In the genomic region with DNA sequence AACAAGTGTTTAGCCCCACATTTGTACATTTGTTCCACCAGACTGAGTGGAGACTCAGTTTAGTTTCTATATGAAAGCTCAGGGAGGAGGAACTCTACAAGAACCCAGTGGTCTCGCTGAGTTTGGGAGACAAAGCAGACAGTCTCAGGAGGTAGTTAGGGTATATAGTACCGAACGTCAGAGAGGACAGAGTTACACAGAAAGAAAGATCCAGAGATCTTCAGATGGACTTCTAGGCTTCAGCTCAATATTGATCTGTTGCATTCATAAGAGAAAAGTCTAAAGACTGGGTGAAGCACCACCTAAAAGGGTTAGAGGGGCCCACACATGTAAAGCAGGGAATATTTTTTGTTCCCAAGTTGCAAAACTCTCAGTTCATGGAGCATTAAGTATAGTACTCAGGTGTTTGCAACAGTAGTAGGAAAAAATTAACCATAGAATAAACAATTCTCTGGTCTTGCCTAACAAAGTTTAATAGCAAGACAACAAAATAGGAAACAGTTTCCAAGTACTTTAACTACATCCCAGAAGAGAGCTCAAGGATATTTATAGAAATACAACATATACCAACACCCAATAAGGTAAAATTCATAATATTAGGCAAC, we compare ENCODE assay signal across 16 cellular contexts. TPM values are rescaled to one million over a fixed set of nuclear protein-coding genes. Genes with fewer than 3 reads are reported as not detected.
DNase-seq lines count a peak whose midpoint lies in the region; ATAC-seq and TF ChIP-seq lines count a peak whose summit lies in the region.
"Had no signal": no experiment of that assay in that cellular context is flagged by ENCODE, and none has a peak within 500 bp of the region (broad histone marks: within the 10 kb centered on the region; RNA-seq: fewer than 3 reads in every experiment).

No MANE protein-coding gene starts in this region.

- H3K9me3 ChIP-seq in right lobe of liver (no peaks in the 10 kb centered on the region), smooth muscle cell (replicated peaks; ENCODE audit: low read depth) (no peaks in the 10 kb centered on the region), HAP-1 (no peaks in the 10 kb centered on the region)
- H3K9me3 ChIP-seq: BLaER1, esophagus squamous epithelium, spleen had no signal

- no peaks in the 10 kb centered on the region for H3K27me3 ChIP-seq in right lobe of liver
- H3K27me3 ChIP-seq in smooth muscle cell (ENCODE audit: low read depth): no peaks in the 10 kb centered on the region
- no peaks in the 10 kb centered on the region for H3K27me3 ChIP-seq in HAP-1 (ENCODE audit: low read depth)
- H3K27me3 ChIP-seq: BLaER1, esophagus squamous epithelium, spleen had no signal

- peaks cover 9% of the 10 kb centered on the region for H3K4me1 Mint-ChIP-seq in activated CD8-positive, alpha-beta T cell treated with anti-CD3 and anti-CD28 coated beads for 36 hours (ENCODE audit: low read depth)
- H3K4me1 Mint-ChIP-seq: central memory CD8-positive, alpha-beta T cell had no signal

- TF ChIP-seq CTCF in astrocyte of the spinal cord (IDR thresholded peaks at IDR 0.05; ENCODE audit: low read depth, low read length) (no peak), right lobe of liver (IDR thresholded peaks at IDR 0.05) (no peak), smooth muscle cell (IDR thresholded peaks at IDR 0.05; ENCODE audit: borderline replicate concordance, insufficient read depth, poor library complexity, severe bottlenecking) (no peak)
- TF ChIP-seq CTCF in activated CD8-positive, alpha-beta T cell treated with anti-CD3 and anti-CD28 coated beads for 36 hours (IDR thresholded peaks at IDR 0.05): no peak

- DNase-seq in HT-29 (ENCODE audit: low spot score) (peak; percentile 50), astrocyte of the spinal cord (ENCODE audit: low read depth, low spot score) (peak; percentile 13), right lobe of liver (no peak), smooth muscle cell (lab: John Stamatoyannopoulos, UW; ENCODE audit: unreplicated experiment) (no peak), AG08396 (ENCODE audit: low spot score) (no peak), DMS79 (lab: John Stamatoyannopoulos, UW) (no peak), HAP-1 (ENCODE audit: low spot score in 2 of 2) (no peak)
- DNase-seq in activated CD8-positive, alpha-beta T cell treated with anti-CD3 and anti-CD28 coated beads for 36 hours: no peak
- DNase-seq: activated naive CD4-positive, alpha-beta T cell treated with anti-CD3 and anti-CD28 coated beads for 36 hours; esophagus squamous epithelium; naive thymus-derived CD8-positive, alpha-beta T cell; NCI-H1417 treated with DMSO at 0.1 percent for 48 hours; NCI-H510A treated with DMSO at 0.1 percent for 48 hours; spleen had no signal

- intact Hi-C loops in right lobe of liver (cut with DNase I): no loop called here
- intact Hi-C loops in activated CD8-positive, alpha-beta T cell treated with anti-CD3 and anti-CD28 coated beads for 36 hours (cut with micrococcal nuclease): no loop called here

- peak overlapping the region; percentile 90 for H3K4me2 ChIP-seq in smooth muscle cell
- H3K4me2 ChIP-seq: BLaER1 had no signal

- peaks cover 6% of the 10 kb centered on the region for H3K27me3 Mint-ChIP-seq in activated CD8-positive, alpha-beta T cell treated with anti-CD3 and anti-CD28 coated beads for 36 hours
- H3K27me3 Mint-ChIP-seq: central memory CD8-positive, alpha-beta T cell had no signal

- peak; percentile 50 to 81 (median 69) for ATAC-seq in right lobe of liver
- ATAC-seq in activated CD8-positive, alpha-beta T cell treated with anti-CD3 and anti-CD28 coated beads for 36 hours: no peak
- ATAC-seq: naive thymus-derived CD8-positive, alpha-beta T cell had no signal

- peak overlapping the region; percentile 86 to 97 (median 93) for H3K27ac ChIP-seq in right lobe of liver
- H3K27ac ChIP-seq in smooth muscle cell (ENCODE audit: low read depth): peak overlapping the region; percentile 95
- H3K27ac ChIP-seq: BLaER1 had no signal

- H3K79me2 ChIP-seq in smooth muscle cell (ENCODE audit: low read depth): peaks cover 66% of the 10 kb centered on the region

- H3K4me3 ChIP-seq in astrocyte of the spinal cord (ENCODE audit: low read depth, low read length) (no peak overlapping the region), right lobe of liver (peak overlapping the region; percentile 14 to 53 (median 49)), smooth muscle cell (peak overlapping the region; percentile 64), HAP-1 (no peak overlapping the region)
- H3K4me3 ChIP-seq: BLaER1 had no signal

- no peaks in the 10 kb centered on the region for H3K36me3 Mint-ChIP-seq in activated CD8-positive, alpha-beta T cell treated with anti-CD3 and anti-CD28 coated beads for 36 hours (ENCODE audit: low read depth)
- H3K36me3 Mint-ChIP-seq: naive thymus-derived CD8-positive, alpha-beta T cell had no signal

- in situ Hi-C loops in astrocyte of the spinal cord (cut with HindIII; ENCODE audit: low sequenced_read_pairs) (no loop called here), HAP-1 (cut with MboI; ENCODE audit: low sequenced_read_pairs) (no loop called here)

- WGBS in right lobe of liver (ENCODE audit: insufficient coverage, low coverage, low lambda C conversion rate, missing lambda C conversion rate): 0% methylated on average over 3 of the region's 3 CpGs
- WGBS in smooth muscle cell (ENCODE audit: low lambda C conversion rate): 90% methylated on average over 3 of the region's 3 CpGs

- no peaks in the 10 kb centered on the region for H3K36me3 ChIP-seq in right lobe of liver
- no peaks in the 10 kb centered on the region for H3K36me3 ChIP-seq in smooth muscle cell (ENCODE audit: low read depth)
- no peaks in the 10 kb centered on the region for H3K36me3 ChIP-seq in HAP-1 (replicated peaks)
- H3K36me3 ChIP-seq: BLaER1, esophagus squamous epithelium, spleen had no signal

- no peaks in the 10 kb centered on the region for H3K9me3 Mint-ChIP-seq in activated CD8-positive, alpha-beta T cell treated with anti-CD3 and anti-CD28 coated beads for 36 hours
- H3K9me3 Mint-ChIP-seq: activated naive CD4-positive, alpha-beta T cell treated with anti-CD3 and anti-CD28 coated beads for 36 hours; central memory CD8-positive, alpha-beta T cell; naive thymus-derived CD8-positive, alpha-beta T cell had no signal

- peak; percentile 41 for TF ChIP-seq POLR2A in right lobe of liver (IDR thresholded peaks at IDR 0.05)

- H3K4me1 ChIP-seq in right lobe of liver (peaks cover 0 to 29% (median 4%) of the 10 kb centered on the region in 4 donors), smooth muscle cell (ENCODE audit: low read depth) (peaks cover 54% of the 10 kb centered on the region), HAP-1 (no peaks in the 10 kb centered on the region)

- POLR2A ChIA-PET in activated CD8-positive, alpha-beta T cell treated with anti-CD3 and anti-CD28 coated beads for 36 hours (lab: Charles Lee): no interaction called here

- H4K20me1 ChIP-seq in smooth muscle cell (ENCODE audit: low read depth): no peaks in the 10 kb centered on the region
- H4K20me1 ChIP-seq: BLaER1 had no signal

- no peak overlapping the region for H3K4me3 Mint-ChIP-seq in activated CD8-positive, alpha-beta T cell treated with anti-CD3 and anti-CD28 coated beads for 36 hours
- H3K4me3 Mint-ChIP-seq: activated naive CD4-positive, alpha-beta T cell treated with anti-CD3 and anti-CD28 coated beads for 36 hours; central memory CD8-positive, alpha-beta T cell; naive thymus-derived CD8-positive, alpha-beta T cell had no signal

- no peak overlapping the region for H2AFZ ChIP-seq in smooth muscle cell (ENCODE audit: low read depth)

- H3K9ac ChIP-seq in smooth muscle cell (ENCODE audit: low read depth): no peak overlapping the region
- H3K9ac ChIP-seq: BLaER1 had no signal

- no peak overlapping the region for H3K27ac Mint-ChIP-seq in activated CD8-positive, alpha-beta T cell treated with anti-CD3 and anti-CD28 coated beads for 36 hours
- H3K27ac Mint-ChIP-seq: activated naive CD4-positive, alpha-beta T cell treated with anti-CD3 and anti-CD28 coated beads for 36 hours; naive thymus-derived CD8-positive, alpha-beta T cell had no signal

- no peaks in the 10 kb centered on the region for H3F3A ChIP-seq in smooth muscle cell (ENCODE audit: low read depth)

- CTCF ChIA-PET in activated CD8-positive, alpha-beta T cell treated with anti-CD3 and anti-CD28 coated beads for 36 hours (lab: Charles Lee): no interaction called here

RNA-seq across cellular contexts. Expression of a gene that starts 4.2 kb away (rescaled TPM):
- total RNA-seq in HT-29 (2014; rRNA removed; shearing (Covaris generic)): 30.4 and 38.4 TPM in 2 replicates
- total RNA-seq in right lobe of liver (100 to 1,000 TPM; 145 to 223 (median 189) TPM), smooth muscle cell (194 and 243 TPM in 2 replicates)
- 159 and 169 TPM in 2 replicates for polyA plus RNA-seq in smooth muscle cell
- total RNA-seq in activated CD8-positive, alpha-beta T cell treated with anti-CD3 and anti-CD28 coated beads for 36 hours: not detected
- total RNA-seq: activated naive CD4-positive, alpha-beta T cell treated with anti-CD3 and anti-CD28 coated beads for 36 hours; naive thymus-derived CD8-positive, alpha-beta T cell had no signal
- polyA plus RNA-seq: naive thymus-derived CD8-positive, alpha-beta T cell had no signal

Comparison
In these comparisons a context has a peak if more than half of its experiments do, and no peak if none do; other contexts are left out.
1. DNase-seq: peak in HT-29 (single experiment) and astrocyte of the spinal cord (single experiment); none in right lobe of liver (0 of 3), smooth muscle cell (single experiment), AG08396 (single experiment), DMS79 (single experiment), activated CD8-positive, alpha-beta T cell treated with anti-CD3 and anti-CD28 coated beads for 36 hours (single experiment) and HAP-1 (0 of 2).
2. H3K4me3 ChIP-seq: peak in right lobe of liver (3 of 3) and smooth muscle cell (single experiment); none in astrocyte of the spinal cord (single experiment) and HAP-1 (single experiment).
3. RNA of a gene that starts 4.2 kb away (total RNA-seq): 145 to 223 TPM in right lobe of liver, 194 to 243 TPM in smooth muscle cell and 30.4 to 38.4 TPM in HT-29; not detected in activated CD8-positive, alpha-beta T cell treated with anti-CD3 and anti-CD28 coated beads for 36 hours; every median in the first group is over 10 times any median in the second.